Comparison of ENCODE assay signal across 32 cellular contexts in genomic region chr14:74480051-74480450, GRCh38. TPM values are rescaled to one million over a fixed set of nuclear protein-coding genes. Genes with fewer than 3 reads are reported as not detected.
"Had no signal": no experiment of that assay in that cellular context is flagged by ENCODE, and none has a peak within 500 bp of the region (broad histone marks: within the 10 kb centered on the region; RNA-seq: fewer than 3 reads in every experiment).

No MANE protein-coding gene starts in this region.

- H3K4me1 ChIP-seq: foreskin keratinocyte, right lobe of liver, tibial nerve had no signal

- H3K27me3 Mint-ChIP-seq: activated naive CD8-positive, alpha-beta T cell; activated T-cell treated with anti-CD3 and anti-CD28 coated beads, Interleukin-2, amount 50 U/mL, for 24 hours; dendritic cell treated with granulocyte-macrophage colony-stimulating factor and Interleukin-4, amounts not matched to agents 40 ng/mL and 50 ng/mL, for 4 days; memory B cell; stimulated activated naive CD8-positive, alpha-beta T cell treated with anti-CD3 and anti-CD28 coated beads, Interleukin-15, amount 100 ng/mL, for 72 hours had no signal

- H3K4me3 Mint-ChIP-seq: activated CD8-positive, alpha-beta T cell treated with anti-CD3 and anti-CD28 coated beads, Interleukin-2, amount 10 ng/mL, durations not matched to agents 7 days and 5 days; activated naive CD8-positive, alpha-beta T cell; activated T-cell treated with anti-CD3 and anti-CD28 coated beads, Interleukin-2, amount 50 U/mL, for 24 hours; dendritic cell treated with granulocyte-macrophage colony-stimulating factor and Interleukin-4, amounts not matched to agents 40 ng/mL and 50 ng/mL, for 4 days; immature natural killer cell; memory B cell; nephron; stimulated activated effector memory CD8-positive, alpha-beta T cell treated with anti-CD3 and anti-CD28 coated beads, Interleukin-12 subunit alpha, Interleukin-12 subunit beta, amount 100 ng/mL, for 72 hours; stimulated activated naive CD8-positive, alpha-beta T cell treated with anti-CD3 and anti-CD28 coated beads, Interleukin-15, amount 100 ng/mL, for 72 hours had no signal

- H3K27ac ChIP-seq: adrenal gland, ascending aorta, foreskin keratinocyte, right lobe of liver, skin epidermis, tibial nerve, WERI-Rb-1 had no signal

- H3K27ac Mint-ChIP-seq: activated CD8-positive, alpha-beta T cell treated with anti-CD3 and anti-CD28 coated beads, Interleukin-2, amount 10 ng/mL, durations not matched to agents 7 days and 5 days; activated naive CD8-positive, alpha-beta T cell; activated T-cell treated with anti-CD3 and anti-CD28 coated beads, Interleukin-2, amount 50 U/mL, for 24 hours; activated T-helper 2 cell treated with anti-CD3 and anti-CD28 coated beads, Interferon-gamma antibody, Interleukin-2, Interleukin-4, amounts not matched to agents 10 μg/mL and 5 μg/mL and 100 μg/mL, durations not matched to agents 14 hours and 24 hours and 36 hours; dendritic cell treated with granulocyte-macrophage colony-stimulating factor and Interleukin-4, amounts not matched to agents 40 ng/mL and 50 ng/mL, for 4 days; memory B cell; nephron; stimulated activated effector memory CD8-positive, alpha-beta T cell treated with anti-CD3 and anti-CD28 coated beads, Interleukin-12 subunit alpha, Interleukin-12 subunit beta, amount 100 ng/mL, for 72 hours; stimulated activated naive CD8-positive, alpha-beta T cell treated with anti-CD3 and anti-CD28 coated beads, Interleukin-15, amount 100 ng/mL, for 72 hours had no signal

- FAIRE-seq: bronchial epithelial cell, endometrium, urothelium cell line had no signal

- H3K9me3 ChIP-seq: adrenal gland, ascending aorta, right lobe of liver, tibial nerve had no signal

- ATAC-seq: activated CD8-positive, alpha-beta T cell treated with anti-CD3 and anti-CD28 coated beads, Interleukin-2, amount 10 ng/mL, durations not matched to agents 7 days and 5 days; foreskin keratinocyte; right lobe of liver; stimulated activated effector memory CD8-positive, alpha-beta T cell treated with anti-CD3 and anti-CD28 coated beads, Interleukin-12 subunit alpha, Interleukin-12 subunit beta, amount 100 ng/mL, for 72 hours; stimulated activated naive CD8-positive, alpha-beta T cell treated with anti-CD3 and anti-CD28 coated beads, Interleukin-15, amount 100 ng/mL, for 72 hours had no signal

- H3K4me3 ChIP-seq: adrenal gland, ascending aorta, right lobe of liver, skin epidermis, tibial nerve had no signal

- H3K9me3 Mint-ChIP-seq: activated T-cell treated with anti-CD3 and anti-CD28 coated beads, Interleukin-2, amount 50 U/mL, for 24 hours; activated T-helper 2 cell treated with anti-CD3 and anti-CD28 coated beads, Interferon-gamma antibody, Interleukin-2, Interleukin-4, amounts not matched to agents 10 μg/mL and 5 μg/mL and 100 μg/mL, durations not matched to agents 14 hours and 24 hours and 36 hours; dendritic cell treated with granulocyte-macrophage colony-stimulating factor and Interleukin-4, amounts not matched to agents 40 ng/mL and 50 ng/mL, for 4 days; immature natural killer cell; memory B cell; nephron; stimulated activated effector memory CD8-positive, alpha-beta T cell treated with anti-CD3 and anti-CD28 coated beads, Interleukin-12 subunit alpha, Interleukin-12 subunit beta, amount 100 ng/mL, for 72 hours; stimulated activated naive CD8-positive, alpha-beta T cell treated with anti-CD3 and anti-CD28 coated beads, Interleukin-15, amount 100 ng/mL, for 72 hours had no signal

- H3K27me3 ChIP-seq: adrenal gland, ascending aorta, foreskin keratinocyte, right lobe of liver, tibial nerve had no signal

- H3K4me1 Mint-ChIP-seq: immature natural killer cell; memory B cell; nephron; stimulated activated effector memory CD8-positive, alpha-beta T cell treated with anti-CD3 and anti-CD28 coated beads, Interleukin-12 subunit alpha, Interleukin-12 subunit beta, amount 100 ng/mL, for 72 hours; stimulated activated naive CD8-positive, alpha-beta T cell treated with anti-CD3 and anti-CD28 coated beads, Interleukin-15, amount 100 ng/mL, for 72 hours had no signal

- DNase-seq: activated CD4-positive, alpha-beta T cell treated with anti-CD3 and anti-CD28 coated beads for 1 hour; activated CD4-positive, alpha-beta T cell treated with anti-CD3 and anti-CD28 coated beads, Interleukin-2, amount 50 U/mL, for 1 hour; activated CD8-positive, alpha-beta memory T cell treated with anti-CD3 and anti-CD28 coated beads, Interleukin-2, amount 50 U/mL, for 4 hours; activated CD8-positive, alpha-beta T cell treated with anti-CD3 and anti-CD28 coated beads, Interleukin-2, amount 10 ng/mL, durations not matched to agents 7 days and 5 days; activated naive CD4-positive, alpha-beta T cell; activated T-cell treated with anti-CD3 and anti-CD28 coated beads, Interleukin-2, amount 50 U/mL, for 24 hours; adrenal gland; effector CD4-positive, alpha-beta T cell; erythroblast; foreskin keratinocyte; immature natural killer cell; occipital lobe; right lobe of liver; stimulated activated CD4-positive, alpha-beta T cell treated with anti-CD3 and anti-CD28 coated beads, Interleukin-2, amount 100 ng/mL, for 24 hours; stimulated activated naive CD8-positive, alpha-beta T cell treated with anti-CD3 and anti-CD28 coated beads, Interleukin-15, amount 100 ng/mL, for 72 hours; WERI-Rb-1 had no signal

RNA-seq across cellular contexts. Expression of gene SYNDIG1L, which starts 54.0 kb away (rescaled TPM):
- total RNA-seq: activated CD8-positive, alpha-beta T cell treated with anti-CD3 and anti-CD28 coated beads, Interleukin-2, amount 10 ng/mL, durations not matched to agents 7 days and 5 days; activated T-helper 2 cell treated with anti-CD3 and anti-CD28 coated beads, Interferon-gamma antibody, Interleukin-2, Interleukin-4, amounts not matched to agents 10 μg/mL and 5 μg/mL and 100 μg/mL, durations not matched to agents 14 hours and 24 hours and 36 hours; ascending aorta; foreskin keratinocyte; glomerular endothelial cell; mononuclear cell; right lobe of liver; T-helper 2 cell treated with Interferon-gamma antibody and Interleukin-4, amounts not matched to agents 100 ng/mL and 5 ng/mL, for 36 hours; tibial nerve had no signal
- polyA plus RNA-seq: foreskin keratinocyte, immature natural killer cell, liver had no signal
